Comparison of ENCODE assay signal across 29 cellular contexts in genomic region chr2:239774142-239774462, GRCh38.
A peak's percentile ranks its signal among the peaks of the same experiment; 100 is the strongest.
DNase-seq lines count a peak whose midpoint lies in the region; ATAC-seq lines count a peak whose summit lies in the region.
"Had no signal": no experiment of that assay in that cellular context is flagged by ENCODE, and none has a peak within 500 bp of the region (broad histone marks: within the 10 kb centered on the region; RNA-seq: fewer than 3 reads in every experiment).

No MANE protein-coding gene starts in this region.

- ATAC-seq in HG02763 (IDR thresholded peaks at IDR 0.05; ENCODE audit: unreplicated experiment) = no peak
- ATAC-seq: CD8-positive, alpha-beta T cell; GM12878; GM23338; PC-3 had no signal

- H4K20me1 ChIP-seq in BLaER1 treated with 17β-estradiol and CSF1 and Interleukin-3, amounts not matched to agents 10 nM and 100 nM = no peaks in the 10 kb centered on the region

- peaks cover 0 to 43% (median 0%) of the 10 kb centered on the region in 11 experiments; a peak in 7 of 22 replicates for H3K27me3 ChIP-seq in BLaER1 treated with 17β-estradiol and CSF1 and Interleukin-3, amounts not matched to agents 10 nM and 100 nM
- H3K27me3 ChIP-seq: SJCRH30 had no signal

- peaks cover 19 to 34% (median 26%) of the 10 kb centered on the region in 11 experiments for H3K9me3 ChIP-seq in BLaER1 treated with 17β-estradiol and CSF1 and Interleukin-3, amounts not matched to agents 10 nM and 100 nM (replicated peaks in 1 of 11)
- H3K9me3 ChIP-seq: MG63, SJCRH30 had no signal

- peak; percentile 5 for DNase-seq in activated T-cell treated with anti-CD3 and anti-CD28 coated beads, Interleukin-2, amount 50 U/mL, for 1 hour
- DNase-seq in activated T-cell treated with anti-CD3 and anti-CD28 coated beads for 4 hours = no peak
- peak; percentile 53 for DNase-seq in mesenteric fat pad (ENCODE audit: low spot score)
- peak; percentile 4 for DNase-seq in stimulated activated CD8-positive, alpha-beta memory T cell treated with anti-CD3 and anti-CD28 coated beads, Interleukin-4, amount 100 ng/mL, for 48 hours
- no peak for DNase-seq in DMS53 treated with DMSO at 0.1 percent for 48 hours (lab: John Stamatoyannopoulos, UW; ENCODE audit: unreplicated experiment)
- DNase-seq in NCI-H128 (lab: John Stamatoyannopoulos, UW; ENCODE audit: unreplicated experiment) = no peak
- DNase-seq: 8988T; CD8-positive, alpha-beta T cell; DMS79; EL; GDM1; H9; IMR-90; KG1; MG63; NCI-H1417; NCI-H1694; NCI-H2029 treated with DMSO at 0.1 percent for 48 hours; NCI-H446 treated with DMSO at 0.1 percent for 48 hours; NCI-H526; NCI-H82; NK-92 treated with Interleukin-12 subunit alpha and Interleukin-12 subunit beta, amount 100 ng/mL, for 24 hours; PC-3; SJCRH30 had no signal

- H3K36me3 ChIP-seq in BLaER1 treated with 17β-estradiol and CSF1 and Interleukin-3, amounts not matched to agents 10 nM and 100 nM = no peaks in the 10 kb centered on the region; a peak in 1 of 22 replicates
- H3K36me3 ChIP-seq: MG63, SJCRH30 had no signal

- H3K4me3 ChIP-seq in BLaER1 treated with 17β-estradiol and CSF1 and Interleukin-3, amounts not matched to agents 10 nM and 100 nM = no peak overlapping the region
- H3K4me3 ChIP-seq: GM12878, GM23338, MG63, SJCRH30 had no signal

- H3K4me1 ChIP-seq in BLaER1 treated with 17β-estradiol and CSF1 and Interleukin-3, amounts not matched to agents 10 nM and 100 nM = peaks cover 30 to 83% (median 65%) of the 10 kb centered on the region in 10 experiments
- H3K4me1 ChIP-seq: Caco-2 had no signal

- no peak overlapping the region for H3K9ac ChIP-seq in BLaER1 treated with 17β-estradiol and CSF1 and Interleukin-3, amounts not matched to agents 10 nM and 100 nM

- no peak overlapping the region for H3K27ac ChIP-seq in BLaER1 treated with 17β-estradiol and CSF1 and Interleukin-3, amounts not matched to agents 10 nM and 100 nM
- H3K27ac ChIP-seq: SJCRH30 had no signal

- peak overlapping the region in 9 of 11 experiments; percentile 85 to 98 (median 95); a peak in 18 of 22 replicates for H3K4me2 ChIP-seq in BLaER1 treated with 17β-estradiol and CSF1 and Interleukin-3, amounts not matched to agents 10 nM and 100 nM
- H3K4me2 ChIP-seq: GM23338 had no signal

Comparison
In these comparisons a context has a peak if more than half of its experiments do, and no peak if none do; other contexts are left out.
1. DNase-seq: peak in activated T-cell treated with anti-CD3 and anti-CD28 coated beads, Interleukin-2, amount 50 U/mL, for 1 hour (single experiment), mesenteric fat pad (single experiment) and stimulated activated CD8-positive, alpha-beta memory T cell treated with anti-CD3 and anti-CD28 coated beads, Interleukin-4, amount 100 ng/mL, for 48 hours (single experiment); none in activated T-cell treated with anti-CD3 and anti-CD28 coated beads for 4 hours (single experiment), DMS53 treated with DMSO at 0.1 percent for 48 hours (single experiment) and NCI-H128 (single experiment).